Comparison of ENCODE assay signal across 8 cellular contexts in the genomic region with DNA sequence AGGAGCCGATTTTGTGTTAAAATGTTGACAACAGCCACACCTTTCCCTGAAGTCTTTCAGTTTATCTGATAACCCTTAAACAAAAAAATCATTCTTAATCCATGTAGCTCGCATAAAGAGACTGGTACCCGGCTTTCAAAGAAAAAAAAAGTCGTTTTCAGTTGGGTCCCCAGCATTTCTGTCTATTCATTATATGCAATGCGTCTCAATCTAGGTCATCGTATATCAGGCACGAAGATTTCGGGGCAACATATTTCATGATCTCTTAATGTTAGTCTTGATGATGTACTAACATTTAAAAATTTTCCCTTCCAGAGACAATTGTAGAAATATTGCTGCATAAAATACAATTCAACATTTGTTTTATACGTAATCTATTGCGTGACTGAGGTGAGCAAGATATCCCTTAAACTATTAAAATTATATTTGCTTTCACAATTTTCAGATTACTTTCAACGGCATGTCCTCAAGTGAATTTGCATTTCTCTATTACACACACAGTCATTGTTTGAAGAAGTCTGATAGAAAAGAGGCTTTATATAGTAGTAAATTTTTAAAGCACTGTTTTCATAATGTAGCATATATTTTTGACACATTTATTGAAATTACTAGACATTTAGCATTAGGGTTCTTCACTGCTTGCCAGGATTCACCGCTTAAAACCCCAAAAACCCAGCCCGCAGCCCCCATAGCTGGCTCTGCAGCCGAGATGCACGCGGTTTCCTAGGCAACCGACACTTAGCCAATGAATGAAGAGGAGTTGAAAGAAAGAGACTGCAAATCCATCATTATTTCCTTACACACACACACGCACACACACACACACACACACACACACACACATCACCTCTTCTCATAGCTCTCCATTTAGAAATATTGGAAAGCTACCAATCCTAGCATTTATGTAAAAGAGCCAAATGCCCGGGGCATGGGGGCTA. TPM values are rescaled to one million over a fixed set of nuclear protein-coding genes. Genes with fewer than 3 reads are reported as not detected.
DNase-seq lines count a peak whose midpoint lies in the region; ATAC-seq and TF ChIP-seq lines count a peak whose summit lies in the region.

No MANE protein-coding gene starts in this region.

- no peak for TF ChIP-seq CTCF in CD4-positive, alpha-beta T cell (IDR thresholded peaks at IDR 0.05)
- TF ChIP-seq CTCF in spleen (IDR thresholded peaks at IDR 0.05 in 8 of 11, conservative IDR thresholded peaks at IDR 0.05 in 3 of 11), result no peak

- H3K36me3 Mint-ChIP-seq in CD4-positive, alpha-beta T cell (ENCODE audit: low read depth), result no peaks in the 10 kb centered on the region

- TF ChIP-seq POLR2A in spleen (IDR thresholded peaks at IDR 0.05), result no peak

- DNase-seq in CD4-positive, alpha-beta T cell, result no peak
- DNase-seq in NCI-H1694 (lab: John Stamatoyannopoulos, UW) (peak; percentile 63), inferior parietal cortex (ENCODE audit: extremely low spot score) (peak; percentile 66), spleen (no peak), T-helper 9 cell (no peak), OCI-M2 (lab: John Stamatoyannopoulos, UW; ENCODE audit: unreplicated experiment) (no peak), NK-92 (lab: John Stamatoyannopoulos, UW; ENCODE audit: unreplicated experiment) (no peak)

- H3K9me3 ChIP-seq in CD4-positive, alpha-beta T cell (ENCODE audit: control insufficient read depth, low read length), result no peaks in the 10 kb centered on the region
- no peaks in the 10 kb centered on the region for H3K9me3 ChIP-seq in spleen

- intact Hi-C loops in CD4-positive, alpha-beta T cell (cut with DNase I, micrococcal nuclease), result loop anchor here in 1 of 2 experiments (2.0 kb wide), 1 partner anchor 20 kb away; no protein-coding TSS in a partner anchor
- intact Hi-C loops in spleen (cut with DNase I; ENCODE audit: low total_unique reads), result no loop called here

- H3K4me3 Mint-ChIP-seq in CD4-positive, alpha-beta T cell, result peak overlapping the region; percentile 38

- peak overlapping the region in 7 of 8 donors; percentile 22 to 64 (median 38) for H3K4me3 ChIP-seq in spleen

- peaks cover 82% of the 10 kb centered on the region for H3K27me3 ChIP-seq in CD4-positive, alpha-beta T cell (ENCODE audit: control insufficient read depth, insufficient read depth, low read length)
- H3K27me3 ChIP-seq in spleen (replicated peaks in 1 of 7), result peaks cover 20 to 100% (median 94%) of the 10 kb centered on the region in 7 donors

- POLR2A ChIA-PET in CD4-positive, alpha-beta T cell (lab: Charles Lee), result interaction anchor here (1.1 kb wide), 1 partner anchor 10 kb away, joined by 3 read pairs; no protein-coding TSS in a partner anchor

- H3K4me1 Mint-ChIP-seq in CD4-positive, alpha-beta T cell (ENCODE audit: low read depth), result peaks cover 57% of the 10 kb centered on the region

- H3K27me3 Mint-ChIP-seq in CD4-positive, alpha-beta T cell, result peaks cover 92% of the 10 kb centered on the region

- 15 to 20% (median 18%) methylated on average over 19 of the region's 19 CpGs for WGBS in spleen, 5 donors

- no peak overlapping the region for H3K27ac ChIP-seq in CD4-positive, alpha-beta T cell (ENCODE audit: low read depth, low read length)
- H3K27ac ChIP-seq in angular gyrus (ENCODE audit: low read depth, low read length) (peak overlapping the region; percentile 92), spleen (peak overlapping the region in 3 of 8 donors; percentile 15 to 32 (median 28))

- peaks cover 41 to 62% (median 54%) of the 10 kb centered on the region in 6 donors for H3K4me1 ChIP-seq in spleen

- no peaks in the 10 kb centered on the region for H3K9me3 Mint-ChIP-seq in CD4-positive, alpha-beta T cell

- H3K36me3 ChIP-seq in spleen, result no peaks in the 10 kb centered on the region

- no peak overlapping the region for H3K27ac Mint-ChIP-seq in CD4-positive, alpha-beta T cell

- CTCF ChIA-PET in CD4-positive, alpha-beta T cell (lab: Charles Lee), result interaction anchor here (0.6 to 2.2 kb wide), 3 partner anchors 21 to 875 kb away, joined by 3 to 7 read pairs (median 4); partner anchors contain the start of gene TUBB2A

- ATAC-seq in CD4-positive, alpha-beta T cell (ENCODE audit: poor library complexity), result no peak

RNA-seq across cellular contexts. Expression of gene TUBB2B, which starts 3.1 kb away (rescaled TPM):
- total RNA-seq in CD4-positive, alpha-beta T cell, result not detected
- 1 to 10 TPM in 2 of 7 donors, under 1 TPM in 4, not detected in 1; 0.39 to 1.6 (median 0.82) TPM for total RNA-seq in spleen
- 1 to 10 TPM; 1.0 to 2.2 (median 1.3) TPM for polyA plus RNA-seq in spleen

RNA-seq across cellular contexts. Expression of gene PSMG4, which starts 28.2 kb away (rescaled TPM):
- 10 to 100 TPM; 12.3 to 12.8 TPM for total RNA-seq in CD4-positive, alpha-beta T cell
- 10 to 100 TPM; 12.1 to 21.0 (median 17.3) TPM for total RNA-seq in spleen
- polyA plus RNA-seq in spleen, result 10 to 100 TPM; 39.0 to 41.6 (median 39.6) TPM

Comparison
In these comparisons a context has a peak if more than half of its experiments do, and no peak if none do; other contexts are left out.
1. DNase-seq: peak in NCI-H1694 (single experiment) and inferior parietal cortex (single experiment); none in CD4-positive, alpha-beta T cell (0 of 10), spleen (single experiment), T-helper 9 cell (single experiment), OCI-M2 (single experiment) and NK-92 (single experiment).